In the genomic region with DNA sequence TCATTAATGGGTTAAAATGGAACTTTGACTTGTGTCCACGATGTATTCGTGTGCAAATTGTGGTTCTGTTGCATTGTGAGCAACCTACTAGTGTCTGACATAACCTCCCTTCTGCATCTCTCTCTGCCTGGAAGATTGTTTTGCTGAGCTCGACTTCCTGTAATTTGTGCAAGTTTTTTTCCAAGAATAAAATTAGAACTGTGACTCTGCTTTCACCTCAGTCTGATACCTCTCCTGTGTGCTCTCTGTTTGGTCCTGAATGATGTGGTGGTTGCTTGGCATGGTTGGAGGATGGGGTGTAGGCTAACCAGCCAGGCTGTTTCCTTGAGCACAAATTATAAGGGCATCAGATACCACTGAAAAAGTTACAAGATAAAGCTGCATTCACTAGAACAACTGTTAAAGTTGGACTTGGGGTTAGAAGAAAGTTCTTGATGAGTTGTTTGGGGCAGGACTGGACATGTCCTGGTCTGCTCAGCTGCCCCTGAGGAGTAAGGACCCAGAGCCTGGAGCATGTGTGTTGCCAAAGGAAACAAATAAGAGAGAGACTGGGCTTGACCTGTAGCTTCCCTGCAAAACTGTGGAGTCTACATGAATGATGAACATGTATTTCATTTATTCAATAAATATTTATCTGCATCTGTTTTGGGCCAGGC, we compare ENCODE assay signal across 9 cellular contexts. TPM values are rescaled to one million over a fixed set of nuclear protein-coding genes. Genes with fewer than 3 reads are reported as not detected.
A peak's percentile ranks its signal among the peaks of the same experiment; 100 is the strongest.
DNase-seq lines count a peak whose midpoint lies in the region; ATAC-seq and TF ChIP-seq lines count a peak whose summit lies in the region.
"Had no signal": no experiment of that assay in that cellular context is flagged by ENCODE, and none has a peak within 500 bp of the region (broad histone marks: within the 10 kb centered on the region; RNA-seq: fewer than 3 reads in every experiment).

No MANE protein-coding gene starts in this region.

- H2AFZ ChIP-seq in neural progenitor cell (replicated peaks): no peak overlapping the region

- no peaks in the 10 kb centered on the region for H3K36me3 ChIP-seq in neural progenitor cell
- H3K36me3 ChIP-seq in testis (ENCODE audit: low read depth, missing control alignments): no peaks in the 10 kb centered on the region
- H3K36me3 ChIP-seq: vagina had no signal

- H3K4me1 Mint-ChIP-seq in central memory CD8-positive, alpha-beta T cell: peaks cover 39% of the 10 kb centered on the region
- H3K4me1 Mint-ChIP-seq in neural progenitor cell: peaks cover 28% of the 10 kb centered on the region

- peak overlapping the region; percentile 14; the same call in 1 of the 2 replicates for H3K4me3 ChIP-seq in GM08714 (ENCODE audit: low read length)
- no peak overlapping the region for H3K4me3 ChIP-seq in neural progenitor cell
- no peak overlapping the region for H3K4me3 ChIP-seq in testis
- H3K4me3 ChIP-seq: vagina had no signal

- WGBS in testis, 2 donors: 35 to 49% methylated on average over 3 of the region's 3 CpGs

- H3K27ac Mint-ChIP-seq in central memory CD8-positive, alpha-beta T cell (ENCODE audit: low read depth): peak overlapping the region; percentile 68
- H3K27ac Mint-ChIP-seq in neural progenitor cell: no peak overlapping the region

- ATAC-seq in central memory CD8-positive, alpha-beta T cell (replicated peaks; ENCODE audit: extremely low read depth, poor library complexity, severe bottlenecking): peak; percentile 17
- no peak for ATAC-seq in HG03280 (IDR thresholded peaks at IDR 0.05; ENCODE audit: unreplicated experiment)

- no peak for TF ChIP-seq POLR2A in testis (IDR thresholded peaks at IDR 0.05)

- peaks cover 24% of the 10 kb centered on the region for H3K27me3 ChIP-seq in neural progenitor cell
- no peaks in the 10 kb centered on the region for H3K27me3 ChIP-seq in testis
- H3K27me3 ChIP-seq: vagina had no signal

- H3K9ac ChIP-seq in neural progenitor cell: no peak overlapping the region

- TF ChIP-seq CTCF in neural progenitor cell (IDR thresholded peaks at IDR 0.05): no peak
- no peak for TF ChIP-seq CTCF in testis (IDR thresholded peaks at IDR 0.05)

- H3K4me1 ChIP-seq in neural progenitor cell (peaks cover 23% of the 10 kb centered on the region), testis (peaks cover 27% of the 10 kb centered on the region)

- peak overlapping the region; percentile 77 for H3K4me3 Mint-ChIP-seq in central memory CD8-positive, alpha-beta T cell
- peak overlapping the region; percentile 92 for H3K4me3 Mint-ChIP-seq in neural progenitor cell

- no peak overlapping the region for H3K4me2 ChIP-seq in neural progenitor cell

- H3K27ac ChIP-seq in neural progenitor cell: no peak overlapping the region
- peak overlapping the region in 1 of 2 donors; percentile 20 for H3K27ac ChIP-seq in testis

- H3K27me3 Mint-ChIP-seq in central memory CD8-positive, alpha-beta T cell: no peaks in the 10 kb centered on the region
- peaks cover 11% of the 10 kb centered on the region for H3K27me3 Mint-ChIP-seq in neural progenitor cell (ENCODE audit: insufficient read depth, low read depth)

- H3K9me3 ChIP-seq in neural progenitor cell (ENCODE audit: low read depth) (no peaks in the 10 kb centered on the region), testis (no peaks in the 10 kb centered on the region)
- H3K9me3 ChIP-seq: vagina had no signal

- H3K9me3 Mint-ChIP-seq in central memory CD8-positive, alpha-beta T cell: no peaks in the 10 kb centered on the region
- no peaks in the 10 kb centered on the region for H3K9me3 Mint-ChIP-seq in neural progenitor cell

- peaks cover 20% of the 10 kb centered on the region for H4K20me1 ChIP-seq in neural progenitor cell (ENCODE audit: low read depth)

- H3K36me3 Mint-ChIP-seq in central memory CD8-positive, alpha-beta T cell (ENCODE audit: insufficient read depth): peaks cover 25% of the 10 kb centered on the region
- no peaks in the 10 kb centered on the region for H3K36me3 Mint-ChIP-seq in neural progenitor cell

- intact Hi-C loops in testis (cut with DNase I; ENCODE audit: low total_unique reads): no loop called here

- DNase-seq in NCI-H226 (peak; percentile 44), neural progenitor cell (ENCODE audit: low spot score) (no peak), testis (no peak), HK-2 (ENCODE audit: unreplicated experiment) (no peak), DMS 273 treated with DMSO at 0.1 percent for 48 hours (lab: John Stamatoyannopoulos, UW) (no peak)
- DNase-seq in central memory CD8-positive, alpha-beta T cell (ENCODE audit: low spot score in 2 of 2): no peak

- peaks cover 28% of the 10 kb centered on the region for H3K79me2 ChIP-seq in neural progenitor cell (ENCODE audit: low read depth)

- peaks cover 11% of the 10 kb centered on the region for H3F3A ChIP-seq in neural progenitor cell (ENCODE audit: low read depth)

RNA-seq across cellular contexts. Expression of a gene that starts 1.9 kb away (rescaled TPM):
- total RNA-seq in neural progenitor cell (ENCODE audit: low replicate concordance): 46.6 and 55.9 TPM in 2 replicates
- 10 to 100 TPM; 25.0 to 26.6 TPM for total RNA-seq in testis
- 29.3 TPM for polyA plus RNA-seq in testis (ENCODE audit: insufficient read depth, low read depth, low replicate concordance)
